ENCODE assay signal across 14 cellular contexts in the genomic region with DNA sequence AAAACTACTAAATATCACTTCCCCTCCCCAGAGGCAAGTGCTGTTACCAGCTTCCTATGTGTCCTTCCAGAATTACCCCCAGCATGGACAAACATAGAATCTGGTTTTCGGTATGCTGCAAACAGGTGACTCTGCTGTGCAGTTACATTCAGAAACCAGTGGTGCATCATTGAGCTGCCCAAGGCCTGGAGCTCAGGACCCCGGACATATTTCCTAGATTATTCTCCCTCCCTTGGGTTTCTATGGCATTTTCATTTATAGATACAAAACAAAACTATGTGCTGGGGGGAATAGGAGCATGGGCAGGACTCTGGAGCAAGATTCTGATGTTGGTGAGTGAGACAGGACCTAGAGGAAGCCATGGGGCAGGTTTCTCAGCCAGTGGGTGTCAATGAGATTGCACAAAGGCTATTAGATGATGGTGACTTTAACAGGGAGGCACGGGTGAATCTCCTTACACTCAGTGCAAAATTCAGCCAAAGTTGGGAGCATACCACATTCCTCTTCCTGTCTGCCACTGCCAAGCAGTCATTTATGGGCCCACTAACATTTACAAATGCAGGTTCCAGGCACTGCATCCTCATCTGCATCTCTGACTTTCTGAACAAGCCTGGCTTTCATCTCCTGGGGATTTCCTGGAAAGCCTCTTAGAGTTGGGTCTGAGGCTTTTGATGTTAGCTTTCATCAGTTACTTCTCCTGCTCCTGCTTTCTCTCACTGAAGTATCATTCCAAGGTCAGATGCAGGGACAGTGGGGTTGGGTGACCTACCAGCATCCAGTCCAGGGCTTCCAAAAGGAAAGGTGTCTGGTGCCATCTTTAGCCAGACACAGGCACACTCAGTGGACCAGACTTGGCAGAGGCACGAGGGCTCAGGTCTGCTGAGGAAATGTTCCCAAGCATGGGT. TPM values are rescaled to one million over a fixed set of nuclear protein-coding genes. Genes with fewer than 3 reads are reported as not detected.
DNase-seq lines count a peak whose midpoint lies in the region; ATAC-seq and TF ChIP-seq lines count a peak whose summit lies in the region.
"Had no signal": no experiment of that assay in that cellular context is flagged by ENCODE, and none has a peak within 500 bp of the region (broad histone marks: within the 10 kb centered on the region; RNA-seq: fewer than 3 reads in every experiment).

No MANE protein-coding gene starts in this region.

- ATAC-seq in T-cell (replicated peaks in 1 of 4) (peak in 1 of 4 experiments; percentile 51), GM21723 (IDR thresholded peaks at IDR 0.05; ENCODE audit: unreplicated experiment) (no peak)
- ATAC-seq in effector memory CD8-positive, alpha-beta T cell (replicated peaks): no peak
- ATAC-seq: left cardiac atrium had no signal

- TF ChIP-seq CTCF in vagina (IDR thresholded peaks at IDR 0.05): no peak

- peaks cover 5% of the 10 kb centered on the region for H3K36me3 Mint-ChIP-seq in T-cell
- H3K36me3 Mint-ChIP-seq in effector memory CD8-positive, alpha-beta T cell (ENCODE audit: insufficient read depth): peaks cover 3% of the 10 kb centered on the region

- intact Hi-C loops in vagina (cut with DNase I): no loop called here

- CTCF ChIA-PET in T-cell (lab: Charles Lee): interaction anchor here in 1 of 2 donors (1.6 kb wide), 1 partner anchor 24 kb away, joined by 6 read pairs; no protein-coding TSS in a partner anchor

- no peaks in the 10 kb centered on the region for H3K9me3 Mint-ChIP-seq in T-cell
- no peaks in the 10 kb centered on the region for H3K9me3 Mint-ChIP-seq in effector memory CD8-positive, alpha-beta T cell

- TF ChIP-seq POLR2A in vagina (IDR thresholded peaks at IDR 0.05): no peak

- peaks cover 5% of the 10 kb centered on the region for H3K4me1 ChIP-seq in vagina

- DNase-seq in stimulated activated CD4-positive, alpha-beta T cell treated with anti-CD3 and anti-CD28 coated beads, Interleukin-4, amount 100 ng/mL, for 24 hours: peak; percentile 4
- DNase-seq in stimulated activated CD4-positive, alpha-beta T cell treated with anti-CD3 and anti-CD28 coated beads, Interleukin-2, amount 100 ng/mL, for 48 hours: no peak
- no peak for DNase-seq in T-cell
- DNase-seq in effector memory CD8-positive, alpha-beta T cell: no peak
- peak; percentile 76 to 77 for DNase-seq in vagina (ENCODE audit: extremely low spot score in 2 of 2)
- DNase-seq in T-helper 9 cell: no peak
- DNase-seq in SHP77 treated with DMSO at 0.1 percent for 48 hours (lab: John Stamatoyannopoulos, UW): no peak
- DNase-seq: C1 segment of cervical spinal cord; left cardiac atrium; NCI-H1694; NCI-H524 treated with DMSO at 0.1 percent for 48 hours; stimulated activated CD4-positive, alpha-beta T cell treated with anti-CD3 and anti-CD28 coated beads, Interleukin-4, amount 100 ng/mL, for 1 hour; stomach had no signal

- no peaks in the 10 kb centered on the region for H3K36me3 ChIP-seq in vagina
- H3K36me3 ChIP-seq: stomach had no signal

- no peak overlapping the region for H3K27ac ChIP-seq in vagina
- H3K27ac ChIP-seq: stomach had no signal

- H3K27ac Mint-ChIP-seq in T-cell: peak overlapping the region; percentile 89 to 92
- H3K27ac Mint-ChIP-seq in effector memory CD8-positive, alpha-beta T cell: peak overlapping the region; percentile 86 to 87

- no peaks in the 10 kb centered on the region for H3K27me3 ChIP-seq in vagina
- H3K27me3 ChIP-seq: stomach had no signal

- peaks cover 75 to 91% (median 86%) of the 10 kb centered on the region in 3 donors for H3K4me1 Mint-ChIP-seq in T-cell
- H3K4me1 Mint-ChIP-seq in effector memory CD8-positive, alpha-beta T cell (ENCODE audit: low read depth in 2 of 2): peaks cover 36 to 65% of the 10 kb centered on the region in 2 donors

- H3K9me3 ChIP-seq in vagina: no peaks in the 10 kb centered on the region
- H3K9me3 ChIP-seq: stomach had no signal

- POLR2A ChIA-PET in T-cell (lab: Charles Lee): interaction anchor here in 1 of 2 donors (0.6 kb wide), 1 partner anchor 45 kb away, joined by 3 read pairs; no protein-coding TSS in a partner anchor

- peak overlapping the region in 1 of 3 donors; percentile 14 for H3K4me3 Mint-ChIP-seq in T-cell
- peak overlapping the region; percentile 21 to 31 for H3K4me3 Mint-ChIP-seq in effector memory CD8-positive, alpha-beta T cell

- H3K4me3 ChIP-seq in vagina: no peak overlapping the region
- H3K4me3 ChIP-seq: stomach had no signal

- H3K27me3 Mint-ChIP-seq in T-cell: no peaks in the 10 kb centered on the region
- no peaks in the 10 kb centered on the region for H3K27me3 Mint-ChIP-seq in effector memory CD8-positive, alpha-beta T cell

RNA-seq across cellular contexts. Expression of a gene that starts 44.5 kb away (rescaled TPM):
- total RNA-seq in T-cell: 10 to 100 TPM; 40.7 to 56.7 (median 47.8) TPM
- 11.0 TPM for total RNA-seq in vagina

Comparison
In these comparisons a context has a peak if more than half of its experiments do, and no peak if none do; other contexts are left out.
1. DNase-seq: peak in stimulated activated CD4-positive, alpha-beta T cell treated with anti-CD3 and anti-CD28 coated beads, Interleukin-4, amount 100 ng/mL, for 24 hours (single experiment) and vagina (2 of 2); none in stimulated activated CD4-positive, alpha-beta T cell treated with anti-CD3 and anti-CD28 coated beads, Interleukin-2, amount 100 ng/mL, for 48 hours (0 of 2), T-cell (0 of 34), effector memory CD8-positive, alpha-beta T cell (0 of 3), T-helper 9 cell (single experiment) and SHP77 treated with DMSO at 0.1 percent for 48 hours (single experiment).